Comparison of ENCODE assay signal across 20 cellular contexts in genomic region chr12:70828391-70828790, GRCh38.
"Had no signal": no experiment of that assay in that cellular context is flagged by ENCODE, and none has a peak within 500 bp of the region (broad histone marks: within the 10 kb centered on the region; RNA-seq: fewer than 3 reads in every experiment).

No MANE protein-coding gene starts in this region.

- H3K4me3 Mint-ChIP-seq: activated CD4-positive, alpha-beta T cell treated with anti-CD3 and anti-CD28 coated beads, Interleukin-2, amount 10 ng/mL, durations not matched to agents 7 days and 5 days; activated naive CD8-positive, alpha-beta T cell treated with anti-CD3 and anti-CD28 coated beads for 36 hours; neural progenitor cell; stimulated activated naive B cell treated with anti-CD40 and anti-IgM and Interleukin-4, amounts not matched to agents 10 μg/mL and 1 μg/mL and 100 μg/mL, for 72 hours; T-helper 2 cell treated with Interferon-gamma antibody and Interleukin-4, amounts not matched to agents 5 μg/mL and 100 μg/mL, for 36 hours had no signal

- H3K36me3 ChIP-seq: esophagus muscularis mucosa, lower lobe of right lung, neural progenitor cell, tibial artery, uterus had no signal

- H3K4me1 ChIP-seq: esophagus muscularis mucosa, lower lobe of right lung, neural progenitor cell, parathyroid adenoma, tibial artery had no signal

- ATAC-seq: left colon; lower lobe of right lung; stimulated activated naive B cell treated with anti-CD40 and anti-IgM and Interleukin-4, amounts not matched to agents 10 μg/mL and 1 μg/mL and 100 μg/mL, for 72 hours had no signal

- H3K4me1 Mint-ChIP-seq: activated CD4-positive, alpha-beta T cell treated with anti-CD3 and anti-CD28 coated beads, Interleukin-2, amount 10 ng/mL, durations not matched to agents 7 days and 5 days; activated naive CD8-positive, alpha-beta T cell treated with anti-CD3 and anti-CD28 coated beads for 36 hours; stimulated activated naive B cell treated with anti-CD40 and anti-IgM and Interleukin-4, amounts not matched to agents 10 μg/mL and 1 μg/mL and 100 μg/mL, for 72 hours had no signal

- H3K27ac Mint-ChIP-seq: activated CD4-positive, alpha-beta T cell treated with anti-CD3 and anti-CD28 coated beads, Interleukin-2, amount 10 ng/mL, durations not matched to agents 7 days and 5 days; activated naive CD8-positive, alpha-beta T cell treated with anti-CD3 and anti-CD28 coated beads for 36 hours; stimulated activated naive B cell treated with anti-CD40 and anti-IgM and Interleukin-4, amounts not matched to agents 10 μg/mL and 1 μg/mL and 100 μg/mL, for 72 hours; T-helper 2 cell treated with Interferon-gamma antibody and Interleukin-4, amounts not matched to agents 5 μg/mL and 100 μg/mL, for 36 hours had no signal

- H3K9me3 Mint-ChIP-seq: activated CD4-positive, alpha-beta T cell treated with anti-CD3 and anti-CD28 coated beads, Interleukin-2, amount 10 ng/mL, durations not matched to agents 7 days and 5 days; activated naive CD8-positive, alpha-beta T cell treated with anti-CD3 and anti-CD28 coated beads for 36 hours; neural progenitor cell; T-helper 2 cell treated with Interferon-gamma antibody and Interleukin-4, amounts not matched to agents 5 μg/mL and 100 μg/mL, for 36 hours had no signal

- DNase-seq: activated CD4-positive, alpha-beta T cell treated with anti-CD3 and anti-CD28 coated beads, Interleukin-2, amount 10 ng/mL, durations not matched to agents 7 days and 5 days; activated CD4-positive, CD25-positive, alpha-beta regulatory T cell; activated CD8-positive, alpha-beta memory T cell treated with anti-CD3 and anti-CD28 coated beads for 24 hours; activated gamma-delta T cell treated with Interleukin-2 at 50 U/mL for 16 hours; activated naive CD8-positive, alpha-beta T cell treated with anti-CD3 and anti-CD28 coated beads for 36 hours; caudate nucleus; effector CD4-positive, alpha-beta T cell; left colon; lower lobe of right lung; midbrain; stimulated activated CD4-positive, alpha-beta T cell treated with anti-CD3 and anti-CD28 coated beads, Interleukin-15, amount 100 ng/mL, for 24 hours; stimulated activated CD4-positive, alpha-beta T cell treated with anti-CD3 and anti-CD28 coated beads, Interleukin-4, amount 100 ng/mL, for 1 hour; stimulated activated naive B cell treated with anti-CD40 and anti-IgM and Interleukin-4, amounts not matched to agents 10 μg/mL and 1 μg/mL and 100 μg/mL, for 72 hours; tibial artery; uterus had no signal

- H3K4me3 ChIP-seq: coronary artery, esophagus muscularis mucosa, lower lobe of right lung, neural progenitor cell, tibial artery, uterus had no signal

- H3K36me3 Mint-ChIP-seq: activated naive CD8-positive, alpha-beta T cell treated with anti-CD3 and anti-CD28 coated beads for 36 hours; neural progenitor cell; stimulated activated naive B cell treated with anti-CD40 and anti-IgM and Interleukin-4, amounts not matched to agents 10 μg/mL and 1 μg/mL and 100 μg/mL, for 72 hours had no signal

- H3K9me3 ChIP-seq: esophagus muscularis mucosa, lower lobe of right lung, tibial artery, uterus had no signal

- H3K79me2 ChIP-seq: parathyroid adenoma had no signal

- H2AFZ ChIP-seq: neural progenitor cell, parathyroid adenoma had no signal

- H3K4me2 ChIP-seq: neural progenitor cell had no signal

- H3K27ac ChIP-seq: coronary artery, esophagus muscularis mucosa, lower lobe of right lung, neural progenitor cell, parathyroid adenoma, tibial artery, uterus had no signal

- H3K27me3 ChIP-seq: esophagus muscularis mucosa, neural progenitor cell, tibial artery, uterus had no signal

- H3K27me3 Mint-ChIP-seq: activated CD4-positive, alpha-beta T cell treated with anti-CD3 and anti-CD28 coated beads, Interleukin-2, amount 10 ng/mL, durations not matched to agents 7 days and 5 days; activated naive CD8-positive, alpha-beta T cell treated with anti-CD3 and anti-CD28 coated beads for 36 hours had no signal
